In the genomic region with DNA sequence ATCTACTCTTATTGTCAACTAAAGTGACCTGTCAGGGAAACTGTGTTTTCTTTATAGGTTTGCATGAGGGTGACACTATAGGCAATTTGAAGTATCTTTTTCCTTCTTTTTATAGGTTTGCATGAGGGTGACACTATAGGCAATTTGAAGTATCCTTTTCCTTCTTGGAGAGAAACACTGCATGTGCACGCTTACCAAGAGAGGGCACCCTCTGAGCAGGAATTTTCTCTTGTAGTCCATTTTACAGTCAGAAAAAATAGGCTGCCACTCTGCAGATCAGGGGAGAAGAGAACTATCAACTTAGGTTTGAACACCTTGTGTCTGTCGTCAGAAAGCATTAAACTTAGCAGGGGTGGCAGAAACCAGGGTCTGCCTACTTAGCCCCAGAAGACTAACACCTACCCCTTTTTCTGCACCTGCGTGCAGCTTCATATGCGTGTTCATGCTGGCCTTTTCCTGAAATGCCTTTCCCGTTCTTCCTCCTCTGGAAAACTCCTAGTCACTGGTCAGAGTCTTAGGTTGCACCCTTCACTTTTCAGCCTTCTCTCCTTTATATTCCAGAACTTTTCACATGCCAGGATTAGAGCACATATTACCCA, we compare ENCODE assay signal across 9 cellular contexts. TPM values are rescaled to one million over a fixed set of nuclear protein-coding genes. Genes with fewer than 3 reads are reported as not detected.
DNase-seq lines count a peak whose midpoint lies in the region; ATAC-seq, FAIRE-seq and TF ChIP-seq lines count a peak whose summit lies in the region.
"Had no signal": no experiment of that assay in that cellular context is flagged by ENCODE, and none has a peak within 500 bp of the region (broad histone marks: within the 10 kb centered on the region; RNA-seq: fewer than 3 reads in every experiment).

No MANE protein-coding gene starts in this region.

- H3K36me3 ChIP-seq in ovary: no peaks in the 10 kb centered on the region
- H3K36me3 ChIP-seq: SJSA1 had no signal

- WGBS in ovary, 3 donors: 59 to 63% (median 59%) methylated on average over 5 of the region's 5 CpGs

- no peak for ATAC-seq in HG02759 (IDR thresholded peaks at IDR 0.05; ENCODE audit: unreplicated experiment)
- ATAC-seq in GM19324 (IDR thresholded peaks at IDR 0.05; ENCODE audit: low FRiP score, unreplicated experiment): no peak

- DNase-seq in DMS153 treated with DMSO at 0.1 percent for 48 hours (lab: John Stamatoyannopoulos, UW; ENCODE audit: unreplicated experiment) (peak; percentile 43), HTR-8/SVneo (ENCODE audit: insufficient read length, low spot score) (peak; percentile 54), RPMI8226 (peak; percentile 34), fibroblast of pulmonary artery (ENCODE audit: low read depth) (peak; percentile 75), ovary (peak; percentile 38 to 66 (median 52))
- DNase-seq in stimulated activated CD4-positive, alpha-beta T cell treated with anti-CD3 and anti-CD28 coated beads, Interleukin-4, amount 100 ng/mL, for 4 hours: no peak

- no peak overlapping the region for H3K27ac ChIP-seq in ovary
- H3K27ac ChIP-seq: SJSA1 had no signal

- TF ChIP-seq CTCF in fibroblast of pulmonary artery (IDR thresholded peaks at IDR 0.05; ENCODE audit: low read length, missing control alignments) (peak; percentile 71), ovary (IDR thresholded peaks at IDR 0.05) (peak; percentile 41 to 68 (median 67))

- intact Hi-C loops in ovary (cut with DNase I): loop anchor here (2.0 to 10.0 kb wide), 8 partner anchors 115 to 1410 kb away; no protein-coding TSS in a partner anchor

- H3K9me3 ChIP-seq in ovary: no peaks in the 10 kb centered on the region
- H3K9me3 ChIP-seq: SJSA1 had no signal

- TF ChIP-seq POLR2A in ovary (IDR thresholded peaks at IDR 0.05): no peak

- no peaks in the 10 kb centered on the region for H3K27me3 ChIP-seq in ovary
- H3K27me3 ChIP-seq: SJSA1 had no signal

- H3K4me3 ChIP-seq in fibroblast of pulmonary artery (replicated peaks; ENCODE audit: low read depth, low read length) (no peak overlapping the region), ovary (no peak overlapping the region)
- H3K4me3 ChIP-seq: SJSA1 had no signal

- no peak for TF ChIP-seq EP300 in ovary (IDR thresholded peaks at IDR 0.05)

- FAIRE-seq in HTR-8/SVneo (lab: Jason Lieb, UNC): no peak

- H3K4me1 ChIP-seq in ovary (ENCODE audit: insufficient read depth): no peaks in the 10 kb centered on the region

RNA-seq across cellular contexts. Expression of gene SMIM36, which starts 16.4 kb away (rescaled TPM):
- not detected for total RNA-seq in ovary
- polyA plus RNA-seq in ovary: not detected
- total RNA-seq: SJSA1 had no signal

Comparison
In these comparisons a context has a peak if more than half of its experiments do, and no peak if none do; other contexts are left out.
1. DNase-seq: peak in DMS153 treated with DMSO at 0.1 percent for 48 hours (single experiment), HTR-8/SVneo (single experiment), RPMI8226 (single experiment), fibroblast of pulmonary artery (single experiment) and ovary (5 of 5); none in stimulated activated CD4-positive, alpha-beta T cell treated with anti-CD3 and anti-CD28 coated beads, Interleukin-4, amount 100 ng/mL, for 4 hours (0 of 2).